Comparison of ENCODE assay signal across 12 cellular contexts in the genomic region with DNA sequence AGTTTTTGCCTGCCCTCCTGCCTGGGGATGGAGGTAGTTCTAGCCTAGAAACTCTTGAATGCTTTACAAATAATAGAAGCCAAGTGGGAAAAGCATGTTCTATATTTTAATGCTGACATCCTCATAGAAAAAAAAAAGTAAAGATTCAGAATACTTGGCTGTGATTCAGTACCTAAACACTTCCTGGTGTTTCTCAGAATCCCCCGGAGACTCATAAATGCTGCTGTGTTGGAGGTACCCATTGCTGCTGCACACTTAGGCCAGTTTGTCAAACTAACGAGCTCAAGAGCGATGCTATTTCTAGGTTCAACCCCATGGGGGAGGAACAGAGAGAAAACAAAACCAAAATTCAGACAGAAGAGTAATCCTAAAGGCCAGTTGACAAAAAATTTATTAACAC. TPM values are rescaled to one million over a fixed set of nuclear protein-coding genes. Genes with fewer than 3 reads are reported as not detected.
DNase-seq lines count a peak whose midpoint lies in the region; ATAC-seq lines count a peak whose summit lies in the region.
"Had no signal": no experiment of that assay in that cellular context is flagged by ENCODE, and none has a peak within 500 bp of the region (broad histone marks: within the 10 kb centered on the region; RNA-seq: fewer than 3 reads in every experiment).

No MANE protein-coding gene starts in this region.

- no peaks in the 10 kb centered on the region for H3K36me3 Mint-ChIP-seq in activated naive CD8-positive, alpha-beta T cell treated with anti-CD3 and anti-CD28 coated beads for 36 hours
- H3K36me3 Mint-ChIP-seq: memory B cell had no signal

- ATAC-seq in GM18519 (IDR thresholded peaks at IDR 0.05; ENCODE audit: low FRiP score, unreplicated experiment) (no peak), GM19463 (IDR thresholded peaks at IDR 0.05; ENCODE audit: unreplicated experiment) (no peak)
- ATAC-seq: psoas muscle had no signal

- H3K27me3 Mint-ChIP-seq in activated naive CD8-positive, alpha-beta T cell treated with anti-CD3 and anti-CD28 coated beads for 36 hours, result peaks cover 13% of the 10 kb centered on the region

- H3K9me3 Mint-ChIP-seq in activated naive CD8-positive, alpha-beta T cell treated with anti-CD3 and anti-CD28 coated beads for 36 hours, result no peaks in the 10 kb centered on the region
- H3K9me3 Mint-ChIP-seq: memory B cell had no signal

- H3K4me3 Mint-ChIP-seq in activated naive CD8-positive, alpha-beta T cell treated with anti-CD3 and anti-CD28 coated beads for 36 hours, result no peak overlapping the region
- H3K4me3 Mint-ChIP-seq: memory B cell had no signal

- peak in 2 of 3 experiments; percentile 48 to 61 for DNase-seq in NCI-H1417 (lab: John Stamatoyannopoulos, UW)
- DNase-seq in NCI-H1417 treated with DMSO at 0.1 percent for 48 hours (lab: John Stamatoyannopoulos, UW), result no peak
- peak; percentile 26 for DNase-seq in NCI-H1436 treated with DMSO at 0.1 percent for 48 hours (lab: John Stamatoyannopoulos, UW)
- peak; percentile 21 for DNase-seq in dermis blood vessel endothelial cell
- DNase-seq in superior temporal gyrus (ENCODE audit: extremely low spot score), result peak; percentile 13
- DNase-seq in activated naive CD8-positive, alpha-beta T cell treated with anti-CD3 and anti-CD28 coated beads for 36 hours, result no peak
- DNase-seq: anterior cingulate cortex, NCI-H446, psoas muscle had no signal

- peaks cover 2% of the 10 kb centered on the region for H3K4me1 Mint-ChIP-seq in activated naive CD8-positive, alpha-beta T cell treated with anti-CD3 and anti-CD28 coated beads for 36 hours

- H3K27ac Mint-ChIP-seq in activated naive CD8-positive, alpha-beta T cell treated with anti-CD3 and anti-CD28 coated beads for 36 hours, result no peak overlapping the region
- H3K27ac Mint-ChIP-seq: memory B cell had no signal

RNA-seq across cellular contexts. Expression of a gene that starts 38.8 kb away (rescaled TPM):
- total RNA-seq in dermis blood vessel endothelial cell, result 48.2 and 50.2 TPM in 2 replicates
- 10 to 100 TPM; 13.1 to 13.5 TPM for total RNA-seq in activated naive CD8-positive, alpha-beta T cell treated with anti-CD3 and anti-CD28 coated beads for 36 hours

Comparison
In these comparisons a context has a peak if more than half of its experiments do, and no peak if none do; other contexts are left out.
1. DNase-seq: peak in NCI-H1417 (2 of 3), NCI-H1436 treated with DMSO at 0.1 percent for 48 hours (single experiment), dermis blood vessel endothelial cell (single experiment) and superior temporal gyrus (single experiment); none in NCI-H1417 treated with DMSO at 0.1 percent for 48 hours (single experiment) and activated naive CD8-positive, alpha-beta T cell treated with anti-CD3 and anti-CD28 coated beads for 36 hours (single experiment).